27 cellular contexts compared by ENCODE assay signal in genomic region chrX:10697552-10697951, GRCh38.
"Had no signal": no experiment of that assay in that cellular context is flagged by ENCODE, and none has a peak within 500 bp of the region (broad histone marks: within the 10 kb centered on the region; RNA-seq: fewer than 3 reads in every experiment).

No MANE protein-coding gene starts in this region.

- H3K79me2 ChIP-seq: parathyroid adenoma had no signal

- H2AFZ ChIP-seq: parathyroid adenoma had no signal

- H3K27me3 ChIP-seq: neutrophil, ovary, right lobe of liver, sigmoid colon, stomach, thyroid gland, tibial nerve, upper lobe of left lung, vagina had no signal

- H3K36me3 ChIP-seq: neutrophil, ovary, right lobe of liver, sigmoid colon, stomach, thoracic aorta, thyroid gland, tibial nerve, upper lobe of left lung, vagina had no signal

- H3K27ac ChIP-seq: neutrophil, ovary, parathyroid adenoma, psoas muscle, right lobe of liver, sigmoid colon, stomach, thoracic aorta, thyroid gland, tibial nerve, upper lobe of left lung, vagina had no signal

- H3K9me3 ChIP-seq: neutrophil, ovary, psoas muscle, right lobe of liver, sigmoid colon, thoracic aorta, thyroid gland, tibial nerve, upper lobe of left lung, vagina had no signal

- DNase-seq: naive thymus-derived CD8-positive, alpha-beta T cell; nephron progenitor cell; nucleus accumbens; ovary; posterior cingulate gyrus; psoas muscle; right cardiac atrium; right lobe of liver; sigmoid colon; small intestine; stimulated activated CD4-positive, alpha-beta T cell treated with anti-CD3 and anti-CD28 coated beads, Interleukin-15, amount 100 ng/mL, for 24 hours; stimulated activated CD4-positive, alpha-beta T cell treated with anti-CD3 and anti-CD28 coated beads, Interleukin-2, amount 100 ng/mL, for 24 hours; stimulated activated CD4-positive, alpha-beta T cell treated with anti-CD3 and anti-CD28 coated beads, Interleukin-2, amount 100 ng/mL, for 48 hours; stimulated activated CD4-positive, alpha-beta T cell treated with anti-CD3 and anti-CD28 coated beads, Interleukin-4, amount 100 ng/mL, for 24 hours; stimulated activated naive B cell treated with anti-CD40 and anti-IgM and Interleukin-4, amounts not matched to agents 10 μg/mL and 1 μg/mL and 100 μg/mL, for 72 hours; stimulated activated naive CD4-positive, alpha-beta T cell treated with Interleukin-2 at 50 U/mL for 16 hours; stomach; thyroid gland; trophoblast cell; upper lobe of left lung had no signal

- ATAC-seq: naive thymus-derived CD8-positive, alpha-beta T cell; natural killer cell treated with Interleukin-12 subunit alpha and Interleukin-12 subunit beta and Interleukin-15 and Interleukin-18, amount 100 ng/mL, for 72 hours; psoas muscle; right cardiac atrium; right lobe of liver; stimulated activated effector memory CD8-positive, alpha-beta T cell treated with anti-CD3 and anti-CD28 coated beads, Interleukin-12 subunit alpha, Interleukin-12 subunit beta, amount 100 ng/mL, for 72 hours; stimulated activated naive B cell treated with anti-CD40 and anti-IgM and Interleukin-4, amounts not matched to agents 10 μg/mL and 1 μg/mL and 100 μg/mL, for 72 hours had no signal

- H3K4me1 ChIP-seq: parathyroid adenoma, psoas muscle, right lobe of liver, sigmoid colon, stomach, thyroid gland, upper lobe of left lung, vagina had no signal

- H3K4me3 ChIP-seq: ovary, psoas muscle, right lobe of liver, sigmoid colon, stomach, thoracic aorta, thyroid gland, tibial nerve, upper lobe of left lung, vagina had no signal
